ENCODE assay signal across 7 cellular contexts in the genomic region with DNA sequence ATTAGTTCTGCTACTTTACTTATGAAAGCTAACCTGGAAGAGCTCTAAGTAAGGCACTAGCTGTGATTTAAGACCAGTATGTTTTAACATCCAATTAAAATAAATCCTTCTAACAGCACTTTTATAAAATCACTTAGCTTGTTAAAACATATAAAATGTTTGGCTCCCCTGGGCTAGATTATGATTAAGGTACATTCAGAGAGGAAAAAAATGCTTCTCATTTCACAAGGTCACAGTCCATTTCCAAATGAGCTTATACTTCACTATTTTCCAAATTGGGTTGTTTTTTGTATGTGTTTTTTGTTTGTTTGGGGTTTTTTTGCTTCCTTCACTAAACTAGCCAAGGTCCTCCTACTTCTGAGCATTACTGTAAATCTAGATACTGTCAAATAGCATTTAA.
"Had no signal": no experiment of that assay in that cellular context is flagged by ENCODE, and none has a peak within 500 bp of the region (broad histone marks: within the 10 kb centered on the region; RNA-seq: fewer than 3 reads in every experiment).

No MANE protein-coding gene starts in this region.

- H3K9me3 Mint-ChIP-seq: GM23338, H9 had no signal

- H3K4me3 ChIP-seq: GM23338, K562 had no signal

- DNase-seq: H9, HCEC 1CT, HFFc6, IMR-90, KG1 had no signal

- H3K4me3 Mint-ChIP-seq: GM23338, H9, HFFc6 had no signal

- ATAC-seq: K562 had no signal

- H3K27ac Mint-ChIP-seq: HFFc6 had no signal
